In the genomic region with DNA sequence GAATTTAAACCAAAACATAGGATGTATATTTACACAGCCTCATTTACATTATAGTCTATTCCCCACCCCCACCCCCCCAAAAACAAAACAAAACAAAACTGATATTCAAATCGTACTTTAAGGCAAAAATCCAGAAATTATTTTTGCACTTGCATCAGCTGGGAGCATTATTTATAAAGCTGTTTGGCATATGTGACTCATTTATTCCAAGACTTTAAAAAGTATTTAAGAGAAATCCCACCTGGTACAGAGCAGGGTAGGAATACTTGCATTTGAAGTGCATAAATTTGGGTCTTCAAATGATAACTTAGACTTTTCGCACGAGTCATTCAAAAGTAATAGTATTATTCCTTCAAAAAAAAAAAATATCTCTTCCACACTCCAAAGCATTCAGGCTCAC, we compare ENCODE assay signal across 9 cellular contexts. TPM values are rescaled to one million over a fixed set of nuclear protein-coding genes. Genes with fewer than 3 reads are reported as not detected.
DNase-seq lines count a peak whose midpoint lies in the region; ATAC-seq, FAIRE-seq and TF ChIP-seq lines count a peak whose summit lies in the region.
"Had no signal": no experiment of that assay in that cellular context is flagged by ENCODE, and none has a peak within 500 bp of the region (broad histone marks: within the 10 kb centered on the region; RNA-seq: fewer than 3 reads in every experiment).

No MANE protein-coding gene starts in this region.

- no peak overlapping the region for H2BK5ac ChIP-seq in H1 (ENCODE audit: low read depth, low read length)

- no peak for DNase-seq in BE2C
- DNase-seq in H1 (ENCODE audit: low read depth in 1 of 2, low spot score in 2 of 2) = no peak
- no peak for DNase-seq in naive thymus-derived CD8-positive, alpha-beta T cell
- no peak for DNase-seq in SW480 (ENCODE audit: low spot score)
- DNase-seq in activated effector memory CD4-positive, alpha-beta T cell treated with anti-CD3 and anti-CD28 coated beads, Interleukin-2, amount 50 U/mL, for 16 hours = no peak

- H3K27ac ChIP-seq in KMS-11 (peak overlapping the region; percentile 76), H1 (ENCODE audit: low read depth, low read length) (no peak overlapping the region)

- no peak overlapping the region for H3K18ac ChIP-seq in H1 (ENCODE audit: extremely low read depth, low read length)

- H4K91ac ChIP-seq in H1 (replicated peaks; ENCODE audit: insufficient read length, low read length) = no peak overlapping the region

- no peak for TF ChIP-seq CTCF in BE2C (IDR thresholded peaks at IDR 0.05; ENCODE audit: low read depth, low read length)
- TF ChIP-seq CTCF in KMS-11 (conservative IDR thresholded peaks at IDR 0.05; ENCODE audit: low read depth, low read length) = no peak
- TF ChIP-seq CTCF in H1 (IDR thresholded peaks at IDR 0.05; ENCODE audit: control extremely low read depth in 1 of 3, insufficient read depth in 1 of 3, low read depth in 1 of 3, low read length in 3 of 3) = no peak

- H3K4me3 ChIP-seq in BE2C (ENCODE audit: low read depth, low read length) (peak overlapping the region; percentile 97), KMS-11 (IDR thresholded peaks at IDR 0.05; ENCODE audit: insufficient read depth, low read depth, low read length) (no peak overlapping the region), H1 (ENCODE audit: extremely low read depth in 1 of 4, insufficient read depth in 2 of 4, low read depth in 3 of 4, low read length in 4 of 4) (peak overlapping the region; percentile 84 to 98 (median 94); a peak in 7 of 8 replicates)

- CTCF ChIA-PET in H1 (lab: Charles Lee; ENCODE audit: partially characterized antibody) = interaction anchor here (1.3 kb wide), 1 partner anchor 47 kb away, joined by 5 read pairs; no protein-coding TSS in a partner anchor

- POLR2A ChIA-PET in H1 (lab: Charles Lee; ENCODE audit: partially characterized antibody) = interaction anchor here (0.9 kb wide), 1 partner anchor 174 kb away, joined by 3 read pairs; the partner anchor contains the start of gene FKBP3
- POLR2A ChIA-PET in naive thymus-derived CD8-positive, alpha-beta T cell (lab: Charles Lee) = interaction anchor here (1.0 to 4.8 kb wide), 7 partner anchors 18 to 292 kb away, joined by 3 to 60 read pairs (median 15); partner anchors contain the start of genes FANCM, FKBP3, MIS18BP1 and PRPF39

- peak overlapping the region in 7 of 10 donors; percentile 34 to 85 (median 68) for H3K27ac Mint-ChIP-seq in naive thymus-derived CD8-positive, alpha-beta T cell

- H2BK20ac ChIP-seq in H1 (ENCODE audit: low read length) = no peak overlapping the region

- no peak overlapping the region for H3K4ac ChIP-seq in H1 (replicated peaks; ENCODE audit: insufficient read length, low read depth, low read length)

- H3K9ac ChIP-seq in KMS-11 (peak overlapping the region; percentile 65; the same call in 1 of the 2 replicates), H1 (replicated peaks in 1 of 4; ENCODE audit: extremely low read depth in 1 of 4, low read depth in 3 of 4, low read length in 3 of 4) (peak overlapping the region in 2 of 4 experiments; percentile 63 to 91; a peak in 2 of 7 replicates)

- H2BK15ac ChIP-seq in H1 (ENCODE audit: low read length) = no peak overlapping the region

- no peak overlapping the region for H4K5ac ChIP-seq in H1 (ENCODE audit: insufficient read length, low read depth, low read length)

- H3K9me3 Mint-ChIP-seq in naive thymus-derived CD8-positive, alpha-beta T cell = peaks cover 0 to 32% (median 5%) of the 10 kb centered on the region in 9 donors

- peak overlapping the region; percentile 71; the same call in 1 of the 2 replicates for H2AFZ ChIP-seq in KMS-11 (ENCODE audit: low read depth)
- no peak overlapping the region for H2AFZ ChIP-seq in H1 (ENCODE audit: low read length)

- H3K4me3 Mint-ChIP-seq in naive thymus-derived CD8-positive, alpha-beta T cell = peak overlapping the region in 1 of 10 donors; percentile 53

- no peak for FAIRE-seq in H1 (lab: Jason Lieb, UNC)

- no peak for ATAC-seq in naive thymus-derived CD8-positive, alpha-beta T cell
- no peak for ATAC-seq in HG02885 (IDR thresholded peaks at IDR 0.05; ENCODE audit: poor library complexity, unreplicated experiment)
- no peak for ATAC-seq in GM19035 (IDR thresholded peaks at IDR 0.05; ENCODE audit: unreplicated experiment)

- peaks cover 13% of the 10 kb centered on the region for H3K23me2 ChIP-seq in H1 (ENCODE audit: low read depth, low read length)

- TF ChIP-seq EP300 in H1 (IDR thresholded peaks at IDR 0.05; ENCODE audit: borderline replicate concordance in 1 of 2, low read depth in 2 of 2, low read length in 2 of 2) = no peak

- H3K14ac ChIP-seq in H1 (ENCODE audit: insufficient read length) = no peak overlapping the region

- no peaks in the 10 kb centered on the region for H3K27me3 ChIP-seq in BE2C
- H3K27me3 ChIP-seq in KMS-11 (ENCODE audit: insufficient read depth, low read depth) = no peaks in the 10 kb centered on the region
- H3K27me3 ChIP-seq in H1 (replicated peaks in 1 of 4; ENCODE audit: control insufficient read depth in 3 of 4, extremely low read depth in 1 of 4, insufficient read depth in 3 of 4, low read length in 3 of 4) = no peaks in the 10 kb centered on the region

- no peak overlapping the region for H2AK5ac ChIP-seq in H1 (ENCODE audit: low read depth, low read length)

- no peak for TF ChIP-seq RAD21 in H1 (IDR thresholded peaks at IDR 0.05 in 1 of 2, conservative IDR thresholded peaks at IDR 0.05 in 1 of 2; ENCODE audit: low read depth in 2 of 2, low read length in 2 of 2)

- H2BK12ac ChIP-seq in H1 (ENCODE audit: low read depth, low read length) = no peak overlapping the region

- H3K79me2 ChIP-seq in KMS-11 (ENCODE audit: insufficient read depth, low read depth) = peaks cover 79% of the 10 kb centered on the region
- peaks cover 8 to 86% of the 10 kb centered on the region in 2 experiments for H3K79me2 ChIP-seq in H1 (ENCODE audit: control insufficient read depth in 1 of 2, insufficient read depth in 2 of 2, low read length in 2 of 2)

- H3K36me3 ChIP-seq in BE2C (no peaks in the 10 kb centered on the region), KMS-11 (ENCODE audit: insufficient read depth) (no peaks in the 10 kb centered on the region), H1 (ENCODE audit: control insufficient read depth in 2 of 4, insufficient read depth in 4 of 4, low read length in 3 of 4) (no peaks in the 10 kb centered on the region)

- H3K79me1 ChIP-seq in H1 (ENCODE audit: low read depth, low read length) = no peaks in the 10 kb centered on the region; the same call in none of the 2 replicates

- H4K8ac ChIP-seq in H1 (ENCODE audit: extremely low read depth, insufficient read depth, low read length) = no peak overlapping the region

- H2BK120ac ChIP-seq in H1 (replicated peaks; ENCODE audit: low read depth, low read length) = no peak overlapping the region

- no peaks in the 10 kb centered on the region; the same call in 1 of the 2 replicates for H4K20me1 ChIP-seq in KMS-11 (ENCODE audit: insufficient read depth)
- peaks cover 0 to 7% of the 10 kb centered on the region in 2 experiments for H4K20me1 ChIP-seq in H1 (replicated peaks in 1 of 2; ENCODE audit: control insufficient read depth in 1 of 2, insufficient read depth in 2 of 2, low read length in 2 of 2)

- 2% methylated on average over 3 of the region's 3 CpGs; no CpG with 5 or more reads in 1 of the 2 experiments for WGBS in H1 (ENCODE audit: extremely low coverage in 1 of 2, insufficient coverage in 1 of 2, insufficient read length in 1 of 2, insufficient replicate concordance in 2 of 2, low coverage in 1 of 2, low lambda C conversion rate in 2 of 2, missing lambda C conversion rate in 1 of 2), 2 experiments

- H3K27me3 Mint-ChIP-seq in naive thymus-derived CD8-positive, alpha-beta T cell = no peaks in the 10 kb centered on the region
- H3K27me3 Mint-ChIP-seq: IgD-negative memory B cell had no signal

- no peaks in the 10 kb centered on the region for H3K9me3 ChIP-seq in BE2C
- H3K9me3 ChIP-seq in H1 (ENCODE audit: insufficient read depth in 2 of 2, low read depth in 1 of 2, low read length in 1 of 2) = no peaks in the 10 kb centered on the region

- no peaks in the 10 kb centered on the region for H3K4me1 ChIP-seq in BE2C
- H3K4me1 ChIP-seq in KMS-11 (ENCODE audit: low read depth, poor library complexity, severe bottlenecking) = peaks cover 25% of the 10 kb centered on the region
- H3K4me1 ChIP-seq in H1 (replicated peaks in 1 of 4; ENCODE audit: control insufficient read depth in 3 of 4, insufficient read depth in 4 of 4, low read length in 3 of 4) = peaks cover 0 to 6% (median 3%) of the 10 kb centered on the region in 4 experiments; a peak in 2 of 7 replicates

- H3K23ac ChIP-seq in H1 (ENCODE audit: insufficient read length) = no peak overlapping the region

- H3K4me2 ChIP-seq in KMS-11 = peak overlapping the region; percentile 86
- peak overlapping the region; percentile 73 to 92 for H3K4me2 ChIP-seq in H1 (ENCODE audit: insufficient read depth in 1 of 2, low read depth in 2 of 2, low read length in 2 of 2)

- peaks cover 10 to 28% (median 28%) of the 10 kb centered on the region in 3 donors for H3K36me3 Mint-ChIP-seq in naive thymus-derived CD8-positive, alpha-beta T cell

- no peak for TF ChIP-seq POLR2A in H1 (IDR thresholded peaks at IDR 0.05; ENCODE audit: control extremely low read depth in 1 of 2, low read depth in 2 of 2, low read length in 2 of 2)

- H3K4me1 Mint-ChIP-seq in naive thymus-derived CD8-positive, alpha-beta T cell = peaks cover 12 to 71% (median 46%) of the 10 kb centered on the region in 4 donors

- no peak overlapping the region for H3K56ac ChIP-seq in H1 (replicated peaks; ENCODE audit: insufficient read length, low read depth, low read length)

RNA-seq across cellular contexts. Expression of gene KLHL28, which starts 1.1 kb away (rescaled TPM):
- 14.7 TPM for polyA plus RNA-seq in BE2C (2012; ENCODE audit: insufficient read depth, insufficient read length, low read depth)
- 8.4 and 10.5 TPM in 2 replicates for total RNA-seq in H1 (2021; fragmentation: NEBNext Ultra II Directional; extraction: Animal tissue kit (Norgen Biotek cat#: 25700))
- polyA plus RNA-seq in H1 (2011; rRNA removed) = 2.2 and 3.3 TPM in 2 replicates
- polyA plus RNA-seq in H1 (2011; cell fraction: cytosol; rRNA removed) = 3.2 TPM
- polyA plus RNA-seq in H1 (2011; cell fraction: nucleus; rRNA removed) = 2.4 TPM
- polyA plus RNA-seq in H1 (2012, experiment 1 of 2) = 3.4 to 6.9 TPM (median 4.5 TPM) in 4 replicates
- 0.35 TPM for polyA plus RNA-seq in H1 (2012, experiment 2 of 2)
- polyA plus RNA-seq in H1 (2013, experiment 1 of 2) = 4.6 TPM
- 4.3 TPM for polyA plus RNA-seq in H1 (2013, experiment 2 of 2)
- 18.7 and 23.0 TPM in 2 replicates for polyA minus RNA-seq in H1 (2011; rRNA and poly(A)+ RNA removed)
- polyA minus RNA-seq in H1 (2011; cell fraction: cytosol; rRNA and poly(A)+ RNA removed) = 6.1 TPM
- 17.0 TPM for polyA minus RNA-seq in H1 (2011; cell fraction: nucleus; rRNA and poly(A)+ RNA removed)
- 10 to 100 TPM; 39.5 to 39.7 TPM for total RNA-seq in naive thymus-derived CD8-positive, alpha-beta T cell
- polyA plus RNA-seq in naive thymus-derived CD8-positive, alpha-beta T cell = 10 to 100 TPM; 41.2 to 53.9 (median 41.9) TPM

RNA-seq across cellular contexts. Expression of gene TOGARAM1, which starts 1.3 kb away (rescaled TPM):
- 12.7 TPM for polyA plus RNA-seq in BE2C (2012; ENCODE audit: insufficient read depth, insufficient read length, low read depth)
- 6.8 and 8.9 TPM in 2 replicates for total RNA-seq in H1 (2021; fragmentation: NEBNext Ultra II Directional; extraction: Animal tissue kit (Norgen Biotek cat#: 25700))
- 1.3 and 2.5 TPM in 2 replicates for polyA plus RNA-seq in H1 (2011; rRNA removed)
- 2.6 TPM for polyA plus RNA-seq in H1 (2011; cell fraction: cytosol; rRNA removed)
- 3.8 TPM for polyA plus RNA-seq in H1 (2011; cell fraction: nucleus; rRNA removed)
- polyA plus RNA-seq in H1 (2012, experiment 1 of 2) = 2.8 to 3.6 TPM (median 3.1 TPM) in 4 replicates
- polyA plus RNA-seq in H1 (2012, experiment 2 of 2) = 0.16 TPM
- 7.6 TPM for polyA plus RNA-seq in H1 (2013, experiment 1 of 2)
- polyA plus RNA-seq in H1 (2013, experiment 2 of 2) = 8.1 TPM
- 16.2 and 30.1 TPM in 2 replicates for polyA minus RNA-seq in H1 (2011; rRNA and poly(A)+ RNA removed)
- 6.7 TPM for polyA minus RNA-seq in H1 (2011; cell fraction: cytosol; rRNA and poly(A)+ RNA removed)
- polyA minus RNA-seq in H1 (2011; cell fraction: nucleus; rRNA and poly(A)+ RNA removed) = 37.0 TPM
- total RNA-seq in naive thymus-derived CD8-positive, alpha-beta T cell = 10 to 100 TPM; 14.8 to 18.3 TPM
- 10 to 100 TPM in 1 of 3 donors, 1 to 10 TPM in 2; 7.6 to 13.3 (median 10.0) TPM for polyA plus RNA-seq in naive thymus-derived CD8-positive, alpha-beta T cell
